In genomic region chr10:5692476-5693358, GRCh38 we compare ENCODE assay signal across 1 cellular context.
A peak's percentile ranks its signal among the peaks of the same experiment; 100 is the strongest.
TF ChIP-seq lines count a peak whose summit lies in the region.

No MANE protein-coding gene starts in this region.

TF ChIP-seq in K562, 482 proteins besides CTCF, POLR2A, EP300 and RAD21 (continued from another document and continues in another):
- TF ChIP-seq GMEB1 (CRISPR knock-in tag; IDR thresholded peaks at IDR 0.05): peak; percentile 68
- TF ChIP-seq BACH1 (tag; IDR thresholded peaks at IDR 0.05): no peak
- TF ChIP-seq CHD1 (IDR thresholded peaks at IDR 0.05; ENCODE audit: low read length): peak; percentile 31
- peak; percentile 84; the same call in 1 of the 2 replicates for TF ChIP-seq LCOR (CRISPR knock-in tag; IDR thresholded peaks at IDR 0.05)
- TF ChIP-seq NCOR1 (IDR thresholded peaks at IDR 0.05): peak; percentile 17; the same call in 1 of the 2 replicates
- peak in 1 of 2 experiments; percentile 48; a peak in 1 of 4 replicates for TF ChIP-seq ZNF639 (CRISPR knock-in tag; conservative IDR thresholded peaks at IDR 0.05 in 1 of 2, IDR thresholded peaks at IDR 0.05 in 1 of 2)
- TF ChIP-seq ESRRA (IDR thresholded peaks at IDR 0.05; ENCODE audit: borderline replicate concordance, low read depth): peak; percentile 41; the same call in 1 of the 2 replicates
- TF ChIP-seq ZNF347 (CRISPR knock-in tag; IDR thresholded peaks at IDR 0.05; ENCODE audit: low read depth): no peak
- TF ChIP-seq DACH1 (IDR thresholded peaks at IDR 0.05; ENCODE audit: partially characterized antibody): no peak
- TF ChIP-seq VEZF1 (CRISPR knock-in tag; IDR thresholded peaks at IDR 0.05): peak; percentile 83
- no peak for TF ChIP-seq ZC3H4 (CRISPR knock-in tag; IDR thresholded peaks at IDR 0.05; ENCODE audit: borderline replicate concordance)
- no peak for TF ChIP-seq NR2F6 (CRISPR knock-in tag; IDR thresholded peaks at IDR 0.05)
- TF ChIP-seq HDAC1 (IDR thresholded peaks at IDR 0.05): peak in 1 of 2 experiments; percentile 68; a peak in 2 of 4 replicates
- peak; percentile 96 for TF ChIP-seq ZBTB7A (IDR thresholded peaks at IDR 0.05; ENCODE audit: borderline replicate concordance, control insufficient read depth, low read depth, low read length)
- TF ChIP-seq ZNF75A (CRISPR knock-in tag; IDR thresholded peaks at IDR 0.05): peak; percentile 70
- peak; percentile 50 for TF ChIP-seq CREM (IDR thresholded peaks at IDR 0.05; ENCODE audit: low read depth)
- peak; percentile 88 for TF ChIP-seq FOXM1 (IDR thresholded peaks at IDR 0.05; ENCODE audit: low read depth)
- TF ChIP-seq FOXM1 (CRISPR knock-in tag; IDR thresholded peaks at IDR 0.05; ENCODE audit: low read depth): peak; percentile 84; the same call in 1 of the 2 replicates
- no peak for TF ChIP-seq ETV1 (tag; conservative IDR thresholded peaks at IDR 0.05; ENCODE audit: low read depth)
- peak; percentile 82 for TF ChIP-seq EGR1 (conservative IDR thresholded peaks at IDR 0.05)
- peak; percentile 19; the same call in 1 of the 2 replicates for TF ChIP-seq CREB3L1 (IDR thresholded peaks at IDR 0.05; ENCODE audit: borderline replicate concordance, low read depth)
- 0 out of 2 replicates have a peak, but pooled peaks have one; percentile 24 for TF ChIP-seq POLR2AphosphoS5 (IDR thresholded peaks at IDR 0.05; ENCODE audit: control insufficient read depth, insufficient read depth, low read depth, low read length)
- TF ChIP-seq TOE1 (IDR thresholded peaks at IDR 0.05; ENCODE audit: borderline replicate concordance): peak; percentile 44; the same call in 1 of the 2 replicates
- no peak for TF ChIP-seq TOE1 (CRISPR knock-in tag; IDR thresholded peaks at IDR 0.05; ENCODE audit: borderline replicate concordance, low read depth)
- no peak for TF ChIP-seq ELF2 (CRISPR knock-in tag; IDR thresholded peaks at IDR 0.05)
- TF ChIP-seq DMBX1 (CRISPR knock-in tag; IDR thresholded peaks at IDR 0.05; ENCODE audit: borderline replicate concordance): no peak
- TF ChIP-seq NKRF (IDR thresholded peaks at IDR 0.05; ENCODE audit: borderline replicate concordance): peak; percentile 47; the same call in 1 of the 2 replicates
- peak; percentile 31 for TF ChIP-seq MEIS2 (IDR thresholded peaks at IDR 0.05; ENCODE audit: partially characterized antibody)
- TF ChIP-seq MLLT1 (IDR thresholded peaks at IDR 0.05): peak in 1 of 2 experiments; percentile 31; a peak in 1 of 4 replicates
- TF ChIP-seq TRIM24 (IDR thresholded peaks at IDR 0.05): peak; percentile 6 to 46; a peak in 2 of 4 replicates
- no peak for TF ChIP-seq E4F1 (CRISPR knock-in tag; IDR thresholded peaks at IDR 0.05; ENCODE audit: borderline replicate concordance)
- peak; percentile 24; the same call in 1 of the 2 replicates for TF ChIP-seq HCFC1 (IDR thresholded peaks at IDR 0.05; ENCODE audit: low read depth, low read length)
- TF ChIP-seq TFAP4 (CRISPR knock-in tag; IDR thresholded peaks at IDR 0.05; ENCODE audit: borderline replicate concordance): peak; percentile 85
- 0 out of 2 replicates have a peak, but pooled peaks have one; percentile 18 for TF ChIP-seq LEF1 (IDR thresholded peaks at IDR 0.05)
- no peak for TF ChIP-seq SRSF9 (IDR thresholded peaks at IDR 0.05; ENCODE audit: borderline replicate concordance, low read depth, low read length)
- no peak for TF ChIP-seq NFIX (CRISPR knock-in tag; IDR thresholded peaks at IDR 0.05; ENCODE audit: low read depth)
- TF ChIP-seq ATF1 (CRISPR knock-in tag; IDR thresholded peaks at IDR 0.05): no peak
- peak; percentile 71 for TF ChIP-seq ATF1 (tag; IDR thresholded peaks at IDR 0.05)
- TF ChIP-seq KDM2B (CRISPR knock-in tag; IDR thresholded peaks at IDR 0.05): peak; percentile 23; the same call in 1 of the 2 replicates
- TF ChIP-seq SPI1 (IDR thresholded peaks at IDR 0.05; ENCODE audit: borderline replicate concordance, low read depth, low read length): no peak
- peak; percentile 41 for TF ChIP-seq TAF1 (IDR thresholded peaks at IDR 0.05; ENCODE audit: control insufficient read depth, extremely low read depth, insufficient read depth, low read length, severe bottlenecking)
- TF ChIP-seq ZNF263 (CRISPR knock-in tag; IDR thresholded peaks at IDR 0.05; ENCODE audit: borderline replicate concordance): no peak
- 0 out of 4 replicates have a peak, but pooled peaks of 1 of the 2 experiments have one; percentile 28 for TF ChIP-seq RCOR1 (IDR thresholded peaks at IDR 0.05; ENCODE audit: borderline replicate concordance in 1 of 2, low read depth in 2 of 2, low read length in 2 of 2)
- TF ChIP-seq POLR2G (IDR thresholded peaks at IDR 0.05; ENCODE audit: low read depth, low read length): peak; percentile 86
- TF ChIP-seq KDM1A (IDR thresholded peaks at IDR 0.05): peak in 1 of 2 experiments; percentile 16; a peak in 1 of 4 replicates
- TF ChIP-seq ZBTB17 (CRISPR knock-in tag; IDR thresholded peaks at IDR 0.05): 0 out of 2 replicates have a peak, but pooled peaks have one; percentile 34
- TF ChIP-seq ATF7 (IDR thresholded peaks at IDR 0.05): 0 out of 2 replicates have a peak, but pooled peaks have one; percentile 48
- TF ChIP-seq RB1 (IDR thresholded peaks at IDR 0.05; ENCODE audit: low read depth): 0 out of 2 replicates have a peak, but pooled peaks have one; percentile 62
- peak; percentile 28; the same call in 1 of the 2 replicates for TF ChIP-seq E2F3 (CRISPR knock-in tag; IDR thresholded peaks at IDR 0.05)
- TF ChIP-seq MXI1 (IDR thresholded peaks at IDR 0.05; ENCODE audit: low read depth, low read length): 0 out of 2 replicates have a peak, but pooled peaks have one; percentile 20
- peak; percentile 78 for TF ChIP-seq FIP1L1 (IDR thresholded peaks at IDR 0.05; ENCODE audit: low read depth, low read length, poor library complexity, severe bottlenecking)
- TF ChIP-seq NONO (IDR thresholded peaks at IDR 0.05; ENCODE audit: low read depth in 2 of 2, low read length in 1 of 2): peak in 1 of 2 experiments; percentile 55; a peak in 1 of 4 replicates
- TF ChIP-seq UBTF (IDR thresholded peaks at IDR 0.05; ENCODE audit: borderline replicate concordance in 1 of 2, low read depth in 2 of 2, low read length in 2 of 2): peak in 1 of 2 experiments; percentile 76; a peak in 1 of 4 replicates
- TF ChIP-seq EHMT2 (IDR thresholded peaks at IDR 0.05): no peak
